ENCODE assay signal across 23 cellular contexts in the genomic region with DNA sequence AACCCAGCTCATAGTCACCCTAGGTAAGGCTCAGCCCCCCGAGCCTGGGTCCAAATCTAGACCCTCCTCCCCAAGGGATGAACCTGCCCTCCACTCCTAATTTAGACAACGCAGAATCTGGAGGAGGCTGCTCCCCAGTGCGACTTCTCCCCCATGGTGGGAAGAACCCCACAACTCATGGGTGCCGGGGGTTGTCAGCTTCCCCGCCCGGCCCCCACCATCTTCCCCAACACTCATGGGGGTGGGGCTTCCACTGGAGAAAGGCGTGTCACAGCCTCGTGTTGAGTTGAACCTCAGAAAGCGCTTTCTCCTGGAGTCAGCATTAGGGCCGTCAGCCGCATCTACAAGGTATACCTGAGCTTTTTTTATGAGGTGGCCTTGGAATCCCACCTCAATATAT.
"Had no signal": no experiment of that assay in that cellular context is flagged by ENCODE, and none has a peak within 500 bp of the region (broad histone marks: within the 10 kb centered on the region; RNA-seq: fewer than 3 reads in every experiment).

No MANE protein-coding gene starts in this region.

- H3K36me3 ChIP-seq: esophagus squamous epithelium, gastrocnemius medialis, heart right ventricle, left lung, lower lobe of right lung had no signal

- DNase-seq: cortex of kidney; effector CD8-positive, alpha-beta T cell; effector memory CD8-positive, alpha-beta T cell; erythroblast; esophagus squamous epithelium; foreskin fibroblast; foreskin melanocyte; gastrocnemius medialis; glutamatergic neuron; heart right ventricle; hippocampal formation; left cardiac atrium; left lung; left ventricle myocardium superior; lower lobe of right lung; mesenchymal stem cell; mucosa of descending colon; naive B cell had no signal

- H3K27ac Mint-ChIP-seq: dendritic cell treated with granulocyte-macrophage colony-stimulating factor and Interleukin-4, amounts not matched to agents 40 ng/mL and 50 ng/mL, for 4 days; effector memory CD8-positive, alpha-beta T cell; endodermal cell; mesothelial cell of epicardium; naive B cell had no signal

- H3K9me3 ChIP-seq: esophagus squamous epithelium, gastrocnemius medialis, heart right ventricle, left lung, lower lobe of right lung, mucosa of descending colon had no signal

- H3K27me3 Mint-ChIP-seq: dendritic cell treated with granulocyte-macrophage colony-stimulating factor and Interleukin-4, amounts not matched to agents 40 ng/mL and 50 ng/mL, for 4 days; effector memory CD8-positive, alpha-beta T cell had no signal

- H3K36me3 Mint-ChIP-seq: mesothelial cell of epicardium, naive B cell had no signal

- H3K27ac ChIP-seq: epithelial cell of prostate, esophagus squamous epithelium, gastrocnemius medialis, heart right ventricle, left lung, lower lobe of right lung had no signal

- H3K4me3 ChIP-seq: esophagus squamous epithelium, gastrocnemius medialis, heart right ventricle, left lung, lower lobe of right lung, mucosa of descending colon had no signal

- H3K4me3 Mint-ChIP-seq: dendritic cell treated with granulocyte-macrophage colony-stimulating factor and Interleukin-4, amounts not matched to agents 40 ng/mL and 50 ng/mL, for 4 days; effector memory CD8-positive, alpha-beta T cell; endodermal cell; mesothelial cell of epicardium; naive B cell had no signal

- ATAC-seq: effector memory CD8-positive, alpha-beta T cell; esophagus mucosa; gastrocnemius medialis; heart right ventricle; left cardiac atrium; left lung; left ventricle myocardium superior; lower lobe of right lung; mucosa of descending colon had no signal

- H3K27me3 ChIP-seq: gastrocnemius medialis, left lung had no signal

- H3K4me1 Mint-ChIP-seq: naive B cell had no signal

- H3K9me3 Mint-ChIP-seq: dendritic cell treated with granulocyte-macrophage colony-stimulating factor and Interleukin-4, amounts not matched to agents 40 ng/mL and 50 ng/mL, for 4 days; endodermal cell; mesothelial cell of epicardium had no signal

- H3K4me1 ChIP-seq: gastrocnemius medialis, heart right ventricle, left lung, lower lobe of right lung had no signal
